Comparison of ENCODE assay signal across 9 cellular contexts in the genomic region with DNA sequence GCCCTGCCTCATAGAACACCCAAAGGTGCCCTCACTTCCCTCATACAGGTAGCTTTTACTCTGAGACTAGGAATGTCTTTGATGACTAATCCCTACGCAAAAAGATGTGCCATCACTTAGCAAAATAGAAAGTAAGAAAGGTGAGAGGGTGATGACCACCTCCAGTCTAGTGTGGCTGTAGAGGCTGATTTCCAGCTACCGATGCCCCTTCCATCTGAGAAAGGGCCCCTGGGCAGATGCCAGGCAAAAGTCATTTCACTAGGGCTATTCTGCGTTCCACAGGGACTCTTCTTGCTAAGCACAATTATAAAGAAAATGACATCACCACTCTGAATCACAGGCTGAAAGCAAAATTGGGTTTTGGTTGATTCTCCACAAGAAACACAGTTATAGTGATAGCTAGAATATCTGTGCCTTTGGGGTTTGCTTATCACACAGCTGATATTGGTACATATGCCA.
DNase-seq lines count a peak whose midpoint lies in the region; ATAC-seq and TF ChIP-seq lines count a peak whose summit lies in the region.
"Had no signal": no experiment of that assay in that cellular context is flagged by ENCODE, and none has a peak within 500 bp of the region (broad histone marks: within the 10 kb centered on the region; RNA-seq: fewer than 3 reads in every experiment).

No MANE protein-coding gene starts in this region.

- H3K4me1 ChIP-seq in cardiac muscle cell (ENCODE audit: low read depth) (peaks cover 61% of the 10 kb centered on the region), breast epithelium (peaks cover 16 to 38% of the 10 kb centered on the region in 2 donors), upper lobe of left lung (peaks cover 71 to 92% (median 87%) of the 10 kb centered on the region in 4 donors)

- peaks cover 20% of the 10 kb centered on the region for H3K36me3 ChIP-seq in cardiac muscle cell
- no peaks in the 10 kb centered on the region for H3K36me3 ChIP-seq in breast epithelium
- H3K36me3 ChIP-seq in neural cell (ENCODE audit: insufficient read depth, low read length), result no peaks in the 10 kb centered on the region
- peaks cover 0 to 7% (median 1%) of the 10 kb centered on the region in 4 donors for H3K36me3 ChIP-seq in upper lobe of left lung

- ATAC-seq in left ventricle myocardium superior (no peak), upper lobe of left lung (ENCODE audit: low FRiP score in 2 of 2) (no peak)

- no peak overlapping the region for H3K4me3 ChIP-seq in cardiac muscle cell
- H3K4me3 ChIP-seq in breast epithelium, result peak overlapping the region in 1 of 3 donors; percentile 7
- H3K4me3 ChIP-seq in neural cell (ENCODE audit: low read length), result peak overlapping the region; percentile 91
- no peak overlapping the region for H3K4me3 ChIP-seq in upper lobe of left lung

- no peak overlapping the region for H2AFZ ChIP-seq in neural cell (ENCODE audit: low read depth, low read length)

- H3K27ac ChIP-seq in cardiac muscle cell (peak overlapping the region; percentile 7), breast epithelium (peak overlapping the region; percentile 34 to 75), neural cell (ENCODE audit: low read length) (peak overlapping the region; percentile 8), upper lobe of left lung (peak overlapping the region in 3 of 4 donors; percentile 23 to 97 (median 63))

- TF ChIP-seq CTCF in cardiac muscle cell (IDR thresholded peaks at IDR 0.05; ENCODE audit: low read depth, low read length) (no peak), breast epithelium (IDR thresholded peaks at IDR 0.05) (no peak), neural cell (IDR thresholded peaks at IDR 0.05; ENCODE audit: poor library complexity, severe bottlenecking) (no peak), upper lobe of left lung (IDR thresholded peaks at IDR 0.05) (no peak)

- H3K9me2 ChIP-seq in neural cell (ENCODE audit: insufficient read depth, low read length), result no peaks in the 10 kb centered on the region

- no peak overlapping the region for H3K9ac ChIP-seq in neural cell (ENCODE audit: low read length)

- TF ChIP-seq RAD21 in neural cell (conservative IDR thresholded peaks at IDR 0.05), result no peak

- TF ChIP-seq POLR2A in breast epithelium (IDR thresholded peaks at IDR 0.05) (no peak), upper lobe of left lung (IDR thresholded peaks at IDR 0.05) (no peak)

- peaks cover 5% of the 10 kb centered on the region for H3F3A ChIP-seq in neural cell (ENCODE audit: insufficient read depth, low read length, poor library complexity, severe bottlenecking)

- H3K27me3 ChIP-seq in cardiac muscle cell, result no peaks in the 10 kb centered on the region
- H3K27me3 ChIP-seq in breast epithelium, result no peaks in the 10 kb centered on the region
- H3K27me3 ChIP-seq in neural cell (ENCODE audit: insufficient read depth, low read depth, low read length), result no peaks in the 10 kb centered on the region
- H3K27me3 ChIP-seq in upper lobe of left lung, result no peaks in the 10 kb centered on the region

- peaks cover 80% of the 10 kb centered on the region for H3K79me2 ChIP-seq in neural cell (replicated peaks; ENCODE audit: insufficient read depth, low read length)

- intact Hi-C loops in left ventricle myocardium superior (cut with micrococcal nuclease), result no loop called here
- intact Hi-C loops in breast epithelium (cut with DNase I; ENCODE audit: low total_unique reads), result no loop called here
- intact Hi-C loops in posterior vena cava (cut with DNase I), result no loop called here

- TF ChIP-seq EP300 in neural cell (conservative IDR thresholded peaks at IDR 0.05; ENCODE audit: poor library complexity, severe bottlenecking), result no peak
- no peak for TF ChIP-seq EP300 in upper lobe of left lung (IDR thresholded peaks at IDR 0.05)

- peaks cover 3% of the 10 kb centered on the region for H4K20me1 ChIP-seq in neural cell (ENCODE audit: insufficient read depth)

- no peak overlapping the region for H3K4me2 ChIP-seq in neural cell (ENCODE audit: low read length)

- DNase-seq in cardiac muscle cell (ENCODE audit: low read depth in 1 of 2, low spot score in 1 of 2), result no peak
- DNase-seq in left ventricle myocardium superior, result no peak
- DNase-seq in breast epithelium (ENCODE audit: low spot score in 2 of 2), result peak in 1 of 2 donors; percentile 36
- DNase-seq in upper lobe of left lung, result no peak
- no peak for DNase-seq in T-helper 9 cell
- DNase-seq in posterior vena cava (ENCODE audit: low spot score), result no peak
- DNase-seq in NCI-H187 (lab: John Stamatoyannopoulos, UW), result no peak
- DNase-seq: NCI-H1930 had no signal

- H3K9me3 ChIP-seq in cardiac muscle cell (ENCODE audit: low read depth) (no peaks in the 10 kb centered on the region), breast epithelium (no peaks in the 10 kb centered on the region), neural cell (ENCODE audit: low read length) (no peaks in the 10 kb centered on the region), upper lobe of left lung (no peaks in the 10 kb centered on the region)

- 47 to 53% methylated on average over 3 of the region's 3 CpGs for WGBS in upper lobe of left lung, 2 donors

TF ChIP-seq in neural cell, 6 proteins besides CTCF, POLR2A, EP300 and RAD21:
- no peak for TF ChIP-seq REST (IDR thresholded peaks at IDR 0.05; ENCODE audit: borderline replicate concordance)
- TF ChIP-seq POLR2AphosphoS5 (IDR thresholded peaks at IDR 0.05), result no peak
- no peak for TF ChIP-seq MXI1 (conservative IDR thresholded peaks at IDR 0.05; ENCODE audit: poor library complexity, severe bottlenecking)
- no peak for TF ChIP-seq TAF1 (IDR thresholded peaks at IDR 0.05; ENCODE audit: low read depth)

Comparison
In these comparisons a context has a peak if more than half of its experiments do, and no peak if none do; other contexts are left out.
1. H3K27ac ChIP-seq: peak in every context shown above with its lines; median percentile 63 in upper lobe of left lung; 54 in breast epithelium; 8 in neural cell; 7 in cardiac muscle cell.